Comparison of ENCODE assay signal across 10 cellular contexts in genomic region chr20:45037050-45037449, GRCh38.
A peak's percentile ranks its signal among the peaks of the same experiment; 100 is the strongest.
DNase-seq lines count a peak whose midpoint lies in the region; ATAC-seq and TF ChIP-seq lines count a peak whose summit lies in the region.
"Had no signal": no experiment of that assay in that cellular context is flagged by ENCODE, and none has a peak within 500 bp of the region (broad histone marks: within the 10 kb centered on the region; RNA-seq: fewer than 3 reads in every experiment).

No MANE protein-coding gene starts in this region.

- H3K27ac ChIP-seq in right atrium auricular region (peak overlapping the region in 1 of 2 donors; percentile 15), right cardiac atrium (ENCODE audit: low read length) (no peak overlapping the region), transverse colon (peak overlapping the region in 1 of 4 donors; percentile 17), upper lobe of right lung (no peak overlapping the region)

- 71% methylated on average over 1 of the region's 1 CpG for WGBS in right cardiac atrium
- 75 to 86% methylated on average over 1 of the region's 1 CpG for WGBS in transverse colon (ENCODE audit: low coverage in 1 of 2), 2 donors

- H3K36me3 ChIP-seq in right atrium auricular region (no peaks in the 10 kb centered on the region), transverse colon (no peaks in the 10 kb centered on the region), upper lobe of right lung (peaks cover 11% of the 10 kb centered on the region)

- no peaks in the 10 kb centered on the region for H3K9me3 Mint-ChIP-seq in activated T-helper 2 cell treated with anti-CD3 and anti-CD28 coated beads, Interferon-gamma antibody, Interleukin-2, Interleukin-4, amounts not matched to agents 10 μg/mL and 5 μg/mL and 100 μg/mL, durations not matched to agents 14 hours and 24 hours and 36 hours
- H3K9me3 Mint-ChIP-seq: activated naive CD8-positive, alpha-beta T cell treated with anti-CD3 and anti-CD28 coated beads, Interleukin-2, amount 10 ng/mL, durations not matched to agents 7 days and 5 days had no signal

- H3K27me3 ChIP-seq in right atrium auricular region (no peaks in the 10 kb centered on the region), right cardiac atrium (ENCODE audit: control insufficient read depth, insufficient read depth) (no peaks in the 10 kb centered on the region), transverse colon (no peaks in the 10 kb centered on the region), upper lobe of right lung (no peaks in the 10 kb centered on the region)

- H3K4me1 ChIP-seq in right atrium auricular region, result peaks cover 0 to 20% of the 10 kb centered on the region in 2 donors
- peaks cover 4% of the 10 kb centered on the region for H3K4me1 ChIP-seq in right cardiac atrium (ENCODE audit: control insufficient read depth, insufficient read depth, low read length)
- H3K4me1 ChIP-seq in transverse colon, result peaks cover 0 to 42% (median 10%) of the 10 kb centered on the region in 4 donors
- peaks cover 35% of the 10 kb centered on the region for H3K4me1 ChIP-seq in upper lobe of right lung

- H3K27me3 Mint-ChIP-seq in activated T-helper 2 cell treated with anti-CD3 and anti-CD28 coated beads, Interferon-gamma antibody, Interleukin-2, Interleukin-4, amounts not matched to agents 10 μg/mL and 5 μg/mL and 100 μg/mL, durations not matched to agents 14 hours and 24 hours and 36 hours (ENCODE audit: low read depth), result no peaks in the 10 kb centered on the region
- H3K27me3 Mint-ChIP-seq: activated naive CD8-positive, alpha-beta T cell treated with anti-CD3 and anti-CD28 coated beads, Interleukin-2, amount 10 ng/mL, durations not matched to agents 7 days and 5 days had no signal

- H3K4me3 ChIP-seq in right atrium auricular region (no peak overlapping the region), right cardiac atrium (ENCODE audit: low read length) (no peak overlapping the region), transverse colon (no peak overlapping the region), upper lobe of right lung (no peak overlapping the region)

- peak; percentile 82 for ATAC-seq in Right ventricle myocardium superior (ENCODE audit: poor library complexity)
- peak; percentile 75 to 93 for ATAC-seq in right cardiac atrium
- ATAC-seq in upper lobe of right lung, result no peak
- no peak for ATAC-seq in HG02970 (IDR thresholded peaks at IDR 0.05; ENCODE audit: low FRiP score, unreplicated experiment)

- H3K27ac Mint-ChIP-seq in activated T-helper 2 cell treated with anti-CD3 and anti-CD28 coated beads, Interferon-gamma antibody, Interleukin-2, Interleukin-4, amounts not matched to agents 10 μg/mL and 5 μg/mL and 100 μg/mL, durations not matched to agents 14 hours and 24 hours and 36 hours, result peak overlapping the region; percentile 47
- H3K27ac Mint-ChIP-seq: activated naive CD8-positive, alpha-beta T cell treated with anti-CD3 and anti-CD28 coated beads, Interleukin-2, amount 10 ng/mL, durations not matched to agents 7 days and 5 days had no signal

- no peak for TF ChIP-seq POLR2A in transverse colon (IDR thresholded peaks at IDR 0.05)

- no peak for TF ChIP-seq CTCF in right atrium auricular region (IDR thresholded peaks at IDR 0.05)
- TF ChIP-seq CTCF in transverse colon (IDR thresholded peaks at IDR 0.05), result no peak
- no peak for TF ChIP-seq CTCF in upper lobe of right lung (IDR thresholded peaks at IDR 0.05)
- TF ChIP-seq CTCF in GM10266 (IDR thresholded peaks at IDR 0.05; ENCODE audit: control insufficient read depth, insufficient read depth, low read depth, missing control alignments), result no peak

- no peak overlapping the region for H3K4me3 Mint-ChIP-seq in activated T-helper 2 cell treated with anti-CD3 and anti-CD28 coated beads, Interferon-gamma antibody, Interleukin-2, Interleukin-4, amounts not matched to agents 10 μg/mL and 5 μg/mL and 100 μg/mL, durations not matched to agents 14 hours and 24 hours and 36 hours (ENCODE audit: low read depth)
- H3K4me3 Mint-ChIP-seq: activated naive CD8-positive, alpha-beta T cell treated with anti-CD3 and anti-CD28 coated beads, Interleukin-2, amount 10 ng/mL, durations not matched to agents 7 days and 5 days had no signal

- intact Hi-C loops in Right ventricle myocardium superior (cut with DNase I) (no loop called here), right cardiac atrium (cut with DNase I) (no loop called here), transverse colon (cut with DNase I; ENCODE audit: low total_unique reads) (no loop called here), upper lobe of right lung (cut with DNase I) (no loop called here)
- intact Hi-C loops in activated T-helper 2 cell treated with anti-CD3 and anti-CD28 coated beads, Interferon-gamma antibody, Interleukin-2, Interleukin-4, amounts not matched to agents 10 μg/mL and 5 μg/mL and 100 μg/mL, durations not matched to agents 14 hours and 24 hours and 36 hours (cut with micrococcal nuclease), result no loop called here

- H3K36me3 Mint-ChIP-seq in activated T-helper 2 cell treated with anti-CD3 and anti-CD28 coated beads, Interferon-gamma antibody, Interleukin-2, Interleukin-4, amounts not matched to agents 10 μg/mL and 5 μg/mL and 100 μg/mL, durations not matched to agents 14 hours and 24 hours and 36 hours (ENCODE audit: low read depth), result peaks cover 61% of the 10 kb centered on the region

- no peak for TF ChIP-seq EP300 in transverse colon (IDR thresholded peaks at IDR 0.05; ENCODE audit: low read depth)

- in situ Hi-C loops in transverse colon (cut with MboI; ENCODE audit: low pct_ligation_motif_present in 1 of 4, low pct_unique_long_range_greater_than_20kb in 1 of 4, low sequenced_read_pairs in 3 of 4), result loop anchor here in 1 of 4 donors (25.0 kb wide), 1 partner anchor 250 kb away; no protein-coding TSS in a partner anchor

- H3K9me3 ChIP-seq in right atrium auricular region, result no peaks in the 10 kb centered on the region
- no peaks in the 10 kb centered on the region for H3K9me3 ChIP-seq in right cardiac atrium (ENCODE audit: control insufficient read depth, low read length)
- H3K9me3 ChIP-seq in transverse colon, result no peaks in the 10 kb centered on the region
- H3K9me3 ChIP-seq in upper lobe of right lung, result no peaks in the 10 kb centered on the region

- H3K4me1 Mint-ChIP-seq in activated T-helper 2 cell treated with anti-CD3 and anti-CD28 coated beads, Interferon-gamma antibody, Interleukin-2, Interleukin-4, amounts not matched to agents 10 μg/mL and 5 μg/mL and 100 μg/mL, durations not matched to agents 14 hours and 24 hours and 36 hours (ENCODE audit: low read depth), result peaks cover 52% of the 10 kb centered on the region

- no peak for DNase-seq in Right ventricle myocardium superior
- no peak for DNase-seq in right atrium auricular region (ENCODE audit: low spot score)
- no peak for DNase-seq in activated T-helper 2 cell treated with anti-CD3 and anti-CD28 coated beads, Interferon-gamma antibody, Interleukin-2, Interleukin-4, amounts not matched to agents 10 μg/mL and 5 μg/mL and 100 μg/mL, durations not matched to agents 14 hours and 24 hours and 36 hours (ENCODE audit: low spot score)
- DNase-seq in right cardiac atrium, result peak in 2 of 3 donors; percentile 28 to 44
- DNase-seq in transverse colon, result no peak
- no peak for DNase-seq in upper lobe of right lung
- no peak for DNase-seq in GM10266 (ENCODE audit: extremely low spot score)
- DNase-seq: activated naive CD8-positive, alpha-beta T cell treated with anti-CD3 and anti-CD28 coated beads, Interleukin-2, amount 10 ng/mL, durations not matched to agents 7 days and 5 days; NCI-H1436 had no signal

Comparison
In these comparisons a context has a peak if more than half of its experiments do, and no peak if none do; other contexts are left out.
1. DNase-seq: peak in right cardiac atrium (2 of 3); none in Right ventricle myocardium superior (single experiment), right atrium auricular region (single experiment), activated T-helper 2 cell treated with anti-CD3 and anti-CD28 coated beads, Interferon-gamma antibody, Interleukin-2, Interleukin-4, amounts not matched to agents 10 μg/mL and 5 μg/mL and 100 μg/mL, durations not matched to agents 14 hours and 24 hours and 36 hours (single experiment), transverse colon (single experiment), upper lobe of right lung (single experiment) and GM10266 (single experiment).
2. ATAC-seq: peak in Right ventricle myocardium superior (single experiment) and right cardiac atrium (2 of 2); none in upper lobe of right lung (single experiment) and HG02970 (single experiment).